ENCODE assay signal across 9 cellular contexts in the genomic region with DNA sequence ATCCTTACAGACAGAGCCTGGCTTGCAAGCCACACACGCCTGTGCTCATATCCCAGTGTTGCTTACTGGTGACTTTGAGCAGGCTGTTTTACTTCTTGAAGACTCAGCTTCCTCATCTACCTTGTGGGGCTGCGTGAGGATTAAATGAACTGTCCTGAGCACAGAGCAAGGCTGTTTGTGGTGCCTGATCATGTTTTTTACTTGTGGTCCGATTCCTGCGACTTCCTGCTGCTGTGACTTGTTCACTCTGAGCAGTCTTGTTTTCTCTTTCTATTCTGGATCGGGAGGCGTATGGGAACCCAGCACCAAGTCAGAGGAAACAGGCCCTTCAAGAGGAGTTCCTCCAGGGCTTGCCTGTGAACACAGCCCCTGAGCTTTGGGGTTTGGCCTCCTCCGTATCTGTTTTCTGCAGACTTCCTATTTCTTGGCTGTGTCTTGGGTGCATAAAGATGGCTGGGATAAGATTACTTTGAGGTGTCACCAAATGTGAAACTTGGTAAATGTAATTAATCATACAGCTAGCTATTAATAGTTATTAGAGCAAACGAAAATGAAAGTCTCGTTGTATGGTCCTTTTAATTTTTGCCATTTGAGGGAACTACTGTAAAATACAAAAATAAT.
DNase-seq lines count a peak whose midpoint lies in the region; ATAC-seq and TF ChIP-seq lines count a peak whose summit lies in the region.
"Had no signal": no experiment of that assay in that cellular context is flagged by ENCODE, and none has a peak within 500 bp of the region (broad histone marks: within the 10 kb centered on the region; RNA-seq: fewer than 3 reads in every experiment).

No MANE protein-coding gene starts in this region.

- no peak overlapping the region for H3K4me3 ChIP-seq in NB4 (ENCODE audit: low read depth, low read length)
- peak overlapping the region in 1 of 2 donors; percentile 33 for H3K4me3 ChIP-seq in tibial artery
- H3K4me3 ChIP-seq: SJSA1 had no signal

- peaks cover 17 to 27% (median 19%) of the 10 kb centered on the region in 3 donors for H3K36me3 ChIP-seq in tibial artery

- H3K27me3 ChIP-seq in tibial artery = no peaks in the 10 kb centered on the region
- H3K27me3 ChIP-seq: SJSA1 had no signal

- TF ChIP-seq CTCF in NB4 (IDR thresholded peaks at IDR 0.05; ENCODE audit: low read depth, low read length) = no peak
- no peak for TF ChIP-seq CTCF in tibial artery (IDR thresholded peaks at IDR 0.05)

- ATAC-seq in GM18511 (IDR thresholded peaks at IDR 0.05; ENCODE audit: unreplicated experiment) = peak; percentile 71
- peak; percentile 66 for ATAC-seq in GM21737 (IDR thresholded peaks at IDR 0.05; ENCODE audit: unreplicated experiment)
- peak; percentile 38 for ATAC-seq in Right ventricle myocardium superior (ENCODE audit: poor library complexity)

- peak overlapping the region; percentile 16 to 52 for H3K27ac ChIP-seq in tibial artery
- H3K27ac ChIP-seq: SJSA1 had no signal

- no peak for TF ChIP-seq POLR2A in NB4 (IDR thresholded peaks at IDR 0.05; ENCODE audit: extremely low read depth, insufficient read length)

- DNase-seq in NB4 (ENCODE audit: low read depth) (peak; percentile 28), Right ventricle myocardium superior (no peak), tibial artery (no peak), SIG-M5 treated with dmso at 0.1 percent for 504 hours (lab: John Stamatoyannopoulos, UW; ENCODE audit: unreplicated experiment) (no peak), NCI-H345 (lab: John Stamatoyannopoulos, UW) (no peak), NCI-H2107 treated with DMSO at 0.1 percent for 48 hours (lab: John Stamatoyannopoulos, UW; ENCODE audit: unreplicated experiment) (no peak)

- H3K4me1 ChIP-seq in tibial artery = peaks cover 0 to 28% (median 16%) of the 10 kb centered on the region in 4 donors
- H3K4me1 ChIP-seq: SJSA1 had no signal

- intact Hi-C loops in Right ventricle myocardium superior (cut with DNase I) (loop anchor here (10.0 kb wide), 1 partner anchor 130 kb away; no protein-coding TSS in a partner anchor), tibial artery (cut with DNase I; ENCODE audit: low total_unique reads) (loop anchor here (10.0 kb wide), 1 partner anchor 250 kb away; a partner anchor contains a TSS)

- H3K9me3 ChIP-seq in tibial artery = no peaks in the 10 kb centered on the region
- H3K9me3 ChIP-seq: SJSA1 had no signal
